ENCODE assay signal across 8 cellular contexts in the genomic region with DNA sequence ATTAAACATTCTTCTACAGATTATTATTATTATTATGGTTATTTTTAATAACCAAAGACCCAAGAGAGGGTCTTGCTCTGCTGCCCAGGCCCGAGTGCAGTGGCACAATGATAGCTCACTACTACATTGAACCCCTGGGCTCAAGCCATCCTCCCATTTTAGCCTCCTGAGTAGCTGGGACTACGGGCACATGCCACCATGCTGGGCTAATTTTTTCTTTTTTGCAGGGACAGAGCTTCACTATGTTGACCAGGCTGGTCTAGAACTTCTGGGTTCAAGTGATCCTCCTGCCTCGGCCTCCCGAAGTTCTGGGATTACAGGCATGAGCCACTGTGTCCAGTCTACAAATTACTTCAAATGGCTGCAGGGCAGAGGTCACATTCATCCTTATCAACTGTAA.
"Had no signal": no experiment of that assay in that cellular context is flagged by ENCODE, and none has a peak within 500 bp of the region (broad histone marks: within the 10 kb centered on the region; RNA-seq: fewer than 3 reads in every experiment).

No MANE protein-coding gene starts in this region.

- H3K4me3 ChIP-seq: GM23338, K562 had no signal

- H3K27ac Mint-ChIP-seq: GM23338, H9, HFFc6 had no signal

- H3K9me3 Mint-ChIP-seq: GM23338, H9, HFFc6 had no signal

- DNase-seq: H9, HCEC 1CT, HFFc6, IMR-90, KG1 had no signal

- H3K4me3 Mint-ChIP-seq: GM23338, H9, HFFc6 had no signal

- H3K27ac ChIP-seq: HL-60 had no signal
